ENCODE assay signal across 2 cellular contexts in the genomic region with DNA sequence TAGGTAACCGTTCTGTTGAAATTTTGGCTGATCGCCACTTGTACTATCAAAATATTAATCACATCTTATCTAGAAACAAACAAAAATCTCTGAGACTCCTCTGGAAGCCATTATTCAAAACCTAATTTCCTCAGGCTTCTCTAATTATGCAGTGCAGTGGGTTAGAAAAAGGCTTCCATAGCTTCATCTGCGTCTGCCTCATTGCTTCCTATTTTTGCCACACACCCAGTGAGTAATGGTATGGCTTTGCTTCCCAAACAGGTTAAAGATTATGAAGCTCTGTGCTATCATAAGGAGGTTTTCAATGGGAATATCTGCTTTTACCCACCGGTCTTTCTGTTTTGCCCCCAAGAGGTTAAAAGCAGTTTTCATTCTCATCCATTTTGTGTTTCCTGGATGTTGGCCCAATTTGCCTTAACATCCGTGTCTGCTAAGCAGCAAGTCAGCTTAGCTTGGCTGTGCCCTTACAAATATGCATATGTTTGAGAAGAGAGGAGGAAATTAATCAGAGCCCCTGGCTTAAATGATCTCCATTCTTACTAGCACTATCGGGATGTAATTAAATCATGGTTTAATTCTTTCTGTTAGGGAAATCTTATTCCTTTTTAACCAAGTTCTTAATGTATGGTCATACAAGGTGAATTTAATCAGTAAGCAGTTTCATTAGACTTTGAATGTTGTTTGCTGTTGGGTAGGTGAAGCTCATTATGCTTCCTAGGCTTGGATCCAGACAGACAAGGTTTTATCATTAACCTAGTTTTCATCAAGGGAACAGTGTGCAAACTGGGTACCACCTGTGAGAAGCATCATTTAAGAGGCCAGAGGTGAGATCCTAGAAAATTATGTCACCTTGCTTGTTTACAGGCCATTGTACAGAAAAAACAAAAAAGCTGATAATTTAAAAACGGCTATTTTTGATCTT.
TF ChIP-seq lines count a peak whose summit lies in the region.

No MANE protein-coding gene starts in this region.

TF ChIP-seq in SK-N-SH, 30 proteins besides CTCF, POLR2A, EP300 and RAD21 (continued from another document):
- TF ChIP-seq, protein P1, sequence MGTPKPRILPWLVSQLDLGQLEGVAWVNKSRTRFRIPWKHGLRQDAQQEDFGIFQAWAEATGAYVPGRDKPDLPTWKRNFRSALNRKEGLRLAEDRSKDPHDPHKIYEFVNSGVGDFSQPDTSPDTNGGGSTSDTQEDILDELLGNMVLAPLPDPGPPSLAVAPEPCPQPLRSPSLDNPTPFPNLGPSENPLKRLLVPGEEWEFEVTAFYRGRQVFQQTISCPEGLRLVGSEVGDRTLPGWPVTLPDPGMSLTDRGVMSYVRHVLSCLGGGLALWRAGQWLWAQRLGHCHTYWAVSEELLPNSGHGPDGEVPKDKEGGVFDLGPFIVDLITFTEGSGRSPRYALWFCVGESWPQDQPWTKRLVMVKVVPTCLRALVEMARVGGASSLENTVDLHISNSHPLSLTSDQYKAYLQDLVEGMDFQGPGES (IDR thresholded peaks at IDR 0.05; ENCODE audit: low read depth, low read length), result no peak
- TF ChIP-seq RCOR1 (IDR thresholded peaks at IDR 0.05; ENCODE audit: low read length) (no peak), NRF1 (IDR thresholded peaks at IDR 0.05; ENCODE audit: low read depth, low read length) (no peak), JUND (IDR thresholded peaks at IDR 0.05) (no peak), GABPA (IDR thresholded peaks at IDR 0.05; ENCODE audit: low read depth) (no peak), RXRA (IDR thresholded peaks at IDR 0.05; ENCODE audit: borderline replicate concordance, low read depth) (no peak), GATA2 (CRISPR knock-in tag; IDR thresholded peaks at IDR 0.05) (no peak), FOSL2 (IDR thresholded peaks at IDR 0.05; ENCODE audit: borderline replicate concordance, low read depth) (no peak), MXI1 (IDR thresholded peaks at IDR 0.05; ENCODE audit: low read depth, low read length) (no peak), TCF12 (IDR thresholded peaks at IDR 0.05) (no peak), NFIC (IDR thresholded peaks at IDR 0.05; ENCODE audit: borderline replicate concordance) (no peak), TEAD4 (IDR thresholded peaks at IDR 0.05; ENCODE audit: borderline replicate concordance, insufficient read depth) (no peak)
- TF ChIP-seq, protein P2, sequence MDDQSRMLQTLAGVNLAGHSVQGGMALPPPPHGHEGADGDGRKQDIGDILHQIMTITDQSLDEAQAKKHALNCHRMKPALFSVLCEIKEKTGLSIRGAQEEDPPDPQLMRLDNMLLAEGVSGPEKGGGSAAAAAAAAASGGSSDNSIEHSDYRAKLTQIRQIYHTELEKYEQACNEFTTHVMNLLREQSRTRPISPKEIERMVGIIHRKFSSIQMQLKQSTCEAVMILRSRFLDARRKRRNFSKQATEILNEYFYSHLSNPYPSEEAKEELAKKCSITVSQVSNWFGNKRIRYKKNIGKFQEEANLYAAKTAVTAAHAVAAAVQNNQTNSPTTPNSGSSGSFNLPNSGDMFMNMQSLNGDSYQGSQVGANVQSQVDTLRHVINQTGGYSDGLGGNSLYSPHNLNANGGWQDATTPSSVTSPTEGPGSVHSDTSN (IDR thresholded peaks at IDR 0.05), result no peak
TF ChIP-seq in SK-N-SH: peak in this region for 0.

TF ChIP-seq in SK-N-SH treated with all-trans-retinoic acid at 6 μM for 48 hours, 23 proteins besides CTCF, POLR2A, EP300 and RAD21 (continued from another document):
- TF ChIP-seq, protein P3, sequence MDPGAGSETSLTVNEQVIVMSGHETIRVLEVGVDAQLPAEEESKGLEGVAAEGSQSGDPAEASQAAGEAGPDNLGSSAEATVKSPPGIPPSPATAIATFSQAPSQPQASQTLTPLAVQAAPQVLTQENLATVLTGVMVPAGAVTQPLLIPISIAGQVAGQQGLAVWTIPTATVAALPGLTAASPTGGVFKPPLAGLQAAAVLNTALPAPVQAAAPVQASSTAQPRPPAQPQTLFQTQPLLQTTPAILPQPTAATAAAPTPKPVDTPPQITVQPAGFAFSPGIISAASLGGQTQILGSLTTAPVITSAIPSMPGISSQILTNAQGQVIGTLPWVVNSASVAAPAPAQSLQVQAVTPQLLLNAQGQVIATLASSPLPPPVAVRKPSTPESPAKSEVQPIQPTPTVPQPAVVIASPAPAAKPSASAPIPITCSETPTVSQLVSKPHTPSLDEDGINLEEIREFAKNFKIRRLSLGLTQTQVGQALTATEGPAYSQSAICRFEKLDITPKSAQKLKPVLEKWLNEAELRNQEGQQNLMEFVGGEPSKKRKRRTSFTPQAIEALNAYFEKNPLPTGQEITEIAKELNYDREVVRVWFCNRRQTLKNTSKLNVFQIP (CRISPR knock-in tag; IDR thresholded peaks at IDR 0.05; ENCODE audit: borderline replicate concordance, low read depth), result no peak
- TF ChIP-seq, protein P4, sequence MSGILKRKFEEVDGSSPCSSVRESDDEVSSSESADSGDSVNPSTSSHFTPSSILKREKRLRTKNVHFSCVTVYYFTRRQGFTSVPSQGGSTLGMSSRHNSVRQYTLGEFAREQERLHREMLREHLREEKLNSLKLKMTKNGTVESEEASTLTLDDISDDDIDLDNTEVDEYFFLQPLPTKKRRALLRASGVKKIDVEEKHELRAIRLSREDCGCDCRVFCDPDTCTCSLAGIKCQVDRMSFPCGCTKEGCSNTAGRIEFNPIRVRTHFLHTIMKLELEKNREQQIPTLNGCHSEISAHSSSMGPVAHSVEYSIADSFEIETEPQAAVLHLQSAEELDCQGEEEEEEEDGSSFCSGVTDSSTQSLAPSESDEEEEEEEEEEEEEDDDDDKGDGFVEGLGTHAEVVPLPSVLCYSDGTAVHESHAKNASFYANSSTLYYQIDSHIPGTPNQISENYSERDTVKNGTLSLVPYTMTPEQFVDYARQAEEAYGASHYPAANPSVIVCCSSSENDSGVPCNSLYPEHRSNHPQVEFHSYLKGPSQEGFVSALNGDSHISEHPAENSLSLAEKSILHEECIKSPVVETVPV (CRISPR knock-in tag; IDR thresholded peaks at IDR 0.05), result no peak
- TF ChIP-seq RARB (CRISPR knock-in tag; IDR thresholded peaks at IDR 0.05) (no peak), OSR1 (CRISPR knock-in tag; IDR thresholded peaks at IDR 0.05) (no peak), ARNTL (CRISPR knock-in tag; IDR thresholded peaks at IDR 0.05; ENCODE audit: borderline replicate concordance, low read depth) (no peak), SNAI2 (CRISPR knock-in tag; IDR thresholded peaks at IDR 0.05) (no peak), GLIS3 (CRISPR knock-in tag; IDR thresholded peaks at IDR 0.05) (no peak), ZFP30 (CRISPR knock-in tag; IDR thresholded peaks at IDR 0.05) (no peak)
- TF ChIP-seq, protein P5, sequence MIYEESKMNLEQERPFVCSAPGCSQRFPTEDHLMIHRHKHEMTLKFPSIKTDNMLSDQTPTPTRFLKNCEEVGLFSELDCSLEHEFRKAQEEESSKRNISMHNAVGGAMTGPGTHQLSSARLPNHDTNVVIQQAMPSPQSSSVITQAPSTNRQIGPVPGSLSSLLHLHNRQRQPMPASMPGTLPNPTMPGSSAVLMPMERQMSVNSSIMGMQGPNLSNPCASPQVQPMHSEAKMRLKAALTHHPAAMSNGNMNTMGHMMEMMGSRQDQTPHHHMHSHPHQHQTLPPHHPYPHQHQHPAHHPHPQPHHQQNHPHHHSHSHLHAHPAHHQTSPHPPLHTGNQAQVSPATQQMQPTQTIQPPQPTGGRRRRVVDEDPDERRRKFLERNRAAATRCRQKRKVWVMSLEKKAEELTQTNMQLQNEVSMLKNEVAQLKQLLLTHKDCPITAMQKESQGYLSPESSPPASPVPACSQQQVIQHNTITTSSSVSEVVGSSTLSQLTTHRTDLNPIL (CRISPR knock-in tag; IDR thresholded peaks at IDR 0.05; ENCODE audit: low read depth), result no peak
